ENCODE assay signal across 8 cellular contexts in the genomic region with DNA sequence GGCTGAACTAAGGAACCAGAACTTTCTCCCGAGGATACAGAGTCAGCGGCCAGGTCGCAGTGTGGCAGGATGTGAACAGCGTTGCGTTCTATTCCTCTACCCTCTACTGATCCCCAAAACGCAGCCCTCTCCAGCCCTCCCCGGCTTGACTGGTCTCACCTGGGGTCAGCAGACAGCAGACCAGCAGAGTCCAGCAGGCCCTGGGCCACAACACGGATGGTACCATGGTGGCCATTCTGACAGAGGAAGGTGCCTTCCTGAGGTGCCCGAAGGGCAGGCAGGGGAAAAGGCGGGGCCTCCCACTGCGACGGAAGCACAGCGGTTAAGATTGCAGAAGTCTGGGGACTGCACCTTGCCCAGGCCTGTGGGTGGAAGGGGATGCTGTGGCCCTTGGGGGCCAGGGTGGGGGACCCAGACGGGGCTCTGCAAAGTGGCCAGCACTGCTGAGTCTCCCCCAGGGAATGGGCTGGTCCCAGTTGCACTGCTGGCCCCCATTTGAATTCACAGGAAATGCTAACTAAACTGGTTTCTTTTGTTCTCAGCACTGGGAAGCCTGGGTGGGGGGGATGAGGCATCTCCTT. TPM values are rescaled to one million over a fixed set of nuclear protein-coding genes. Genes with fewer than 3 reads are reported as not detected.
A peak's percentile ranks its signal among the peaks of the same experiment; 100 is the strongest.
DNase-seq lines count a peak whose midpoint lies in the region; ATAC-seq, FAIRE-seq and TF ChIP-seq lines count a peak whose summit lies in the region.

TSS of gene ICAM3 (minus strand) at position 245 of the 581 bp plus-strand sequence. CDS start at position 235, 10 bp downstream.

- DNase-seq in GM12892 (ENCODE audit: insufficient read length) (peak; percentile 73), NCI-H2107 treated with DMSO at 0.1 percent for 48 hours (lab: John Stamatoyannopoulos, UW; ENCODE audit: unreplicated experiment) (no peak), dedifferentiated amniotic fluid mesenchymal stem cell (ENCODE audit: extremely low spot score) (no peak)
- peak; percentile 56 to 61 for DNase-seq in activated CD4-positive, alpha-beta T cell treated with anti-CD3 and anti-CD28 coated beads for 24 hours (ENCODE audit: low read depth in 2 of 2)
- peak; percentile 43 for DNase-seq in stimulated activated CD8-positive, alpha-beta memory T cell treated with anti-CD3 and anti-CD28 coated beads, Interleukin-12 subunit alpha, Interleukin-12 subunit beta, amount 100 ng/mL, for 1 hour (ENCODE audit: low read depth)

- FAIRE-seq in GM12892 (lab: Jason Lieb, UNC), result peak; percentile 92

- peak; percentile 82 for TF ChIP-seq POLR2A in GM12892 (IDR thresholded peaks at IDR 0.05; ENCODE audit: low read depth, low read length)

- ATAC-seq in HG03175 (IDR thresholded peaks at IDR 0.05; ENCODE audit: unreplicated experiment) (peak; percentile 51), esophagus mucosa (peak; percentile 15), HG03439 (IDR thresholded peaks at IDR 0.05; ENCODE audit: unreplicated experiment) (no peak)

RNA-seq across cellular contexts. Expression of gene ICAM3, which starts in this region (rescaled TPM):
- polyA plus RNA-seq in GM12892 (2012; ENCODE audit: missing spikeins), result 105 TPM
- total RNA-seq in esophagus mucosa, result 7.6 TPM

Comparison
In these comparisons a context has a peak if more than half of its experiments do, and no peak if none do; other contexts are left out.
1. DNase-seq: peak in GM12892 (single experiment), activated CD4-positive, alpha-beta T cell treated with anti-CD3 and anti-CD28 coated beads for 24 hours (2 of 2) and stimulated activated CD8-positive, alpha-beta memory T cell treated with anti-CD3 and anti-CD28 coated beads, Interleukin-12 subunit alpha, Interleukin-12 subunit beta, amount 100 ng/mL, for 1 hour (single experiment); none in NCI-H2107 treated with DMSO at 0.1 percent for 48 hours (single experiment) and dedifferentiated amniotic fluid mesenchymal stem cell (single experiment).